In genomic region chr3:141276398-141276797, GRCh38 we compare ENCODE assay signal across 20 cellular contexts. TPM values are rescaled to one million over a fixed set of nuclear protein-coding genes. Genes with fewer than 3 reads are reported as not detected.
DNase-seq lines count a peak whose midpoint lies in the region; ATAC-seq and TF ChIP-seq lines count a peak whose summit lies in the region.
"Had no signal": no experiment of that assay in that cellular context is flagged by ENCODE, and none has a peak within 500 bp of the region (broad histone marks: within the 10 kb centered on the region; RNA-seq: fewer than 3 reads in every experiment).

No MANE protein-coding gene starts in this region.

- H3K27ac ChIP-seq in right atrium auricular region (no peak overlapping the region), left ventricle myocardium inferior (replicated peaks) (no peak overlapping the region), epithelial cell of prostate (peak overlapping the region; percentile 85), lower lobe of right lung (peak overlapping the region; percentile 3), ovary (no peak overlapping the region)
- H3K27ac ChIP-seq: SJSA1 had no signal

- H3K36me3 ChIP-seq in right atrium auricular region (peaks cover 4% of the 10 kb centered on the region), left ventricle myocardium inferior (peaks cover 26% of the 10 kb centered on the region), lower lobe of right lung (peaks cover 4% of the 10 kb centered on the region), ovary (no peaks in the 10 kb centered on the region)
- H3K36me3 ChIP-seq: SJSA1 had no signal

- no peak overlapping the region for H3K4me3 Mint-ChIP-seq in Calu3 (ENCODE audit: low read depth, unreplicated experiment)

- BruUV-seq in Calu3 (replicated peaks; lab: Mats Ljungman, UMichigan), result no TSS peak

- no peaks in the 10 kb centered on the region for H3K27me3 Mint-ChIP-seq in Calu3 (ENCODE audit: unreplicated experiment)

- ATAC-seq in lower lobe of right lung (no peak), GM21825 (IDR thresholded peaks at IDR 0.05; ENCODE audit: unreplicated experiment) (no peak)

- no peak for TF ChIP-seq EP300 in ovary (IDR thresholded peaks at IDR 0.05)

- H3K9me3 Mint-ChIP-seq in Calu3 (ENCODE audit: low read depth, unreplicated experiment), result no peaks in the 10 kb centered on the region

- DNase-seq in right atrium auricular region (ENCODE audit: low spot score) (peak; percentile 13), left ventricle myocardium inferior (no peak), epithelial cell of prostate (ENCODE audit: low read depth, low spot score) (no peak), lower lobe of right lung (no peak), dedifferentiated amniotic fluid mesenchymal stem cell (ENCODE audit: extremely low spot score) (no peak), ovary (no peak), Calu3 (no peak)
- DNase-seq: 8988T, DND-41, KBM-7, MG63, NCI-H1105 treated with DMSO at 0.1 percent for 48 hours, NCI-H1930, NCI-H2107, NCI-H446, NCI-H524 treated with DMSO at 0.1 percent for 48 hours, Right ventricle myocardium superior, RPMI8226 had no signal

- H3K27me3 ChIP-seq in right atrium auricular region, result no peaks in the 10 kb centered on the region
- no peaks in the 10 kb centered on the region for H3K27me3 ChIP-seq in left ventricle myocardium inferior (ENCODE audit: low read depth)
- no peaks in the 10 kb centered on the region for H3K27me3 ChIP-seq in lower lobe of right lung (ENCODE audit: low read depth)
- no peaks in the 10 kb centered on the region for H3K27me3 ChIP-seq in ovary
- H3K27me3 ChIP-seq: MG63, SJSA1 had no signal

- no peak overlapping the region for H3K27ac Mint-ChIP-seq in Calu3 (ENCODE audit: unreplicated experiment)

- no peaks in the 10 kb centered on the region for H3K36me3 Mint-ChIP-seq in Calu3 (ENCODE audit: insufficient read depth, unreplicated experiment)

- CTCF ChIA-PET in Calu3 (lab: Charles Lee), result no interaction called here

- H3K4me3 ChIP-seq in right atrium auricular region (no peak overlapping the region), left ventricle myocardium inferior (no peak overlapping the region), lower lobe of right lung (no peak overlapping the region), ovary (no peak overlapping the region)
- H3K4me3 ChIP-seq: MG63, SJSA1 had no signal

- intact Hi-C loops in left ventricle myocardium inferior (cut with micrococcal nuclease) (no loop called here), lower lobe of right lung (cut with DNase I) (no loop called here), ovary (cut with DNase I) (no loop called here), Calu3 (cut with micrococcal nuclease; ENCODE audit: unreplicated experiment) (no loop called here)

- no peak for TF ChIP-seq POLR2A in ovary (IDR thresholded peaks at IDR 0.05)

- H3K9me3 ChIP-seq in right atrium auricular region, result no peaks in the 10 kb centered on the region
- H3K9me3 ChIP-seq in left ventricle myocardium inferior (replicated peaks), result no peaks in the 10 kb centered on the region
- no peaks in the 10 kb centered on the region for H3K9me3 ChIP-seq in lower lobe of right lung
- H3K9me3 ChIP-seq in ovary, result no peaks in the 10 kb centered on the region
- H3K9me3 ChIP-seq: MG63, SJSA1 had no signal

- H3K4me1 ChIP-seq in right atrium auricular region, result peaks cover 0 to 14% of the 10 kb centered on the region in 2 donors
- peaks cover 28% of the 10 kb centered on the region for H3K4me1 ChIP-seq in left ventricle myocardium inferior
- peaks cover 14% of the 10 kb centered on the region for H3K4me1 ChIP-seq in lower lobe of right lung
- H3K4me1 ChIP-seq in ovary (ENCODE audit: insufficient read depth), result peaks cover 1% of the 10 kb centered on the region

- TF ChIP-seq CTCF in right atrium auricular region (IDR thresholded peaks at IDR 0.05) (no peak), left ventricle myocardium inferior (IDR thresholded peaks at IDR 0.05; ENCODE audit: borderline replicate concordance) (no peak), lower lobe of right lung (IDR thresholded peaks at IDR 0.05) (no peak), ovary (IDR thresholded peaks at IDR 0.05) (no peak), Calu3 (IDR thresholded peaks at IDR 0.05; ENCODE audit: unreplicated experiment) (no peak)

- H3K4me1 Mint-ChIP-seq in Calu3 (ENCODE audit: low read depth, unreplicated experiment), result no peaks in the 10 kb centered on the region

- 11 to 16% (median 12%) methylated on average over 9 of the region's 9 CpGs for WGBS in ovary, 3 donors

RNA-seq across cellular contexts. Expression of gene PXYLP1, which starts 44.8 kb away (rescaled TPM):
- 10 to 100 TPM in 1 of 2 donors, 1 to 10 TPM in 1; 7.5 to 14.5 TPM for total RNA-seq in right atrium auricular region
- total RNA-seq in left ventricle myocardium inferior, result 25.6 TPM
- 8.9 TPM for total RNA-seq in lower lobe of right lung
- 10 to 100 TPM; 10.3 to 23.0 (median 15.7) TPM for total RNA-seq in ovary
- polyA plus RNA-seq in ovary, result 10 to 100 TPM in 1 of 2 donors, 1 to 10 TPM in 1; 6.5 to 17.5 TPM
- total RNA-seq in Calu3 (2022), result 13.1 and 16.3 TPM in 2 replicates

Comparison
In these comparisons a context has a peak if more than half of its experiments do, and no peak if none do; other contexts are left out.
1. H3K27ac ChIP-seq: peak in epithelial cell of prostate (single experiment) and lower lobe of right lung (single experiment); none in right atrium auricular region (0 of 2), left ventricle myocardium inferior (single experiment) and ovary (0 of 2).